In the genomic region with DNA sequence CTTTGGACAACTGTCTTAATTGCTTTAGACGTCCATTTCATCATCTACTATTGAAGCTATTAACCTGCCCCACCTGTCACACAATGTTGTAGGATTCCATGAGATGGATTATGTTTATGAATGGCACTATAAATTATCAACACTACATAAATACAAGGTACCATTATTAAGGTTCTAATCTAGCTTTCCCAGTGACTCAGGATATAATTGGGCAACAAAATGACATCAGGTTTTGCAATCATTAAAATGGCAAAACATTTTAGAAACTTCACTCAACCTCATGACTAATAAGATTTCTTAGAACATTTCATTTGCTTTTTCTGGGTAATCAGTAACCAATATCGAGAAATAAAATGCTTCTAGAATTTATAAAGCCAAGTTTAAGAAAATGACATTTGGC, we compare ENCODE assay signal across 18 cellular contexts.
"Had no signal": no experiment of that assay in that cellular context is flagged by ENCODE, and none has a peak within 500 bp of the region (broad histone marks: within the 10 kb centered on the region; RNA-seq: fewer than 3 reads in every experiment).

No MANE protein-coding gene starts in this region.

- H3K27ac ChIP-seq: colonic mucosa, pancreas, tibial artery, uterus had no signal

- H3K27me3 ChIP-seq: colonic mucosa, pancreas, uterus had no signal

- H3K4me3 ChIP-seq: colonic mucosa, lung, pancreas, tibial artery, uterus had no signal

- H3K36me3 ChIP-seq: colonic mucosa, pancreas, tibial artery, uterus had no signal

- H3K9me3 ChIP-seq: colonic mucosa, pancreas, uterus had no signal

- DNase-seq: activated CD4-positive, alpha-beta T cell treated with anti-CD3 and anti-CD28 coated beads for 4 hours; activated CD8-positive, alpha-beta memory T cell treated with anti-CD3 and anti-CD28 coated beads, Interleukin-2, amount 50 U/mL, for 4 hours; activated CD8-positive, alpha-beta T cell treated with anti-CD3 and anti-CD28 coated beads for 36 hours; activated naive CD8-positive, alpha-beta T cell treated with anti-CD3 and anti-CD28 coated beads, Interleukin-2, amount 10 ng/mL, durations not matched to agents 7 days and 5 days; activated T-cell treated with anti-CD3 and anti-CD28 coated beads, Interleukin-2, amount 50 U/mL, for 72 hours; colonic mucosa; effector CD4-positive, alpha-beta T cell; foreskin melanocyte; head of caudate nucleus; left colon; naive B cell; pancreas; retina; stimulated activated CD4-positive, alpha-beta T cell treated with anti-CD3 and anti-CD28 coated beads, Interleukin-4, amount 100 ng/mL, for 4 hours; tibial artery; uterus had no signal

- ATAC-seq: activated CD8-positive, alpha-beta T cell treated with anti-CD3 and anti-CD28 coated beads for 36 hours; activated T-cell treated with anti-CD3 and anti-CD28 coated beads, Interleukin-2, amount 50 U/mL, for 72 hours; left colon had no signal

- H3K4me1 ChIP-seq: colonic mucosa, pancreas, tibial artery, uterus had no signal

- FAIRE-seq: astrocyte, pancreas had no signal
